ENCODE assay signal across 18 cellular contexts in genomic region chr16:18841833-18842525, GRCh38. TPM values are rescaled to one million over a fixed set of nuclear protein-coding genes. Genes with fewer than 3 reads are reported as not detected.
A peak's percentile ranks its signal among the peaks of the same experiment; 100 is the strongest.
DNase-seq lines count a peak whose midpoint lies in the region; ATAC-seq and TF ChIP-seq lines count a peak whose summit lies in the region.
"Had no signal": no experiment of that assay in that cellular context is flagged by ENCODE, and none has a peak within 500 bp of the region (broad histone marks: within the 10 kb centered on the region; RNA-seq: fewer than 3 reads in every experiment).

No MANE protein-coding gene starts in this region.

- H3K4me1 Mint-ChIP-seq in activated naive CD8-positive, alpha-beta T cell (ENCODE audit: low read depth): peaks cover 7% of the 10 kb centered on the region
- H3K4me1 Mint-ChIP-seq in activated naive CD8-positive, alpha-beta T cell treated with anti-CD3 and anti-CD28 coated beads, Interleukin-2, amount 50 U/mL, for 24 hours: peaks cover 14% of the 10 kb centered on the region
- peaks cover 6% of the 10 kb centered on the region for H3K4me1 Mint-ChIP-seq in GM23338

- H3K27ac Mint-ChIP-seq in activated naive CD8-positive, alpha-beta T cell: peak overlapping the region; percentile 46
- H3K27ac Mint-ChIP-seq in activated naive CD8-positive, alpha-beta T cell treated with anti-CD3 and anti-CD28 coated beads, Interleukin-2, amount 50 U/mL, for 24 hours: no peak overlapping the region
- H3K27ac Mint-ChIP-seq in GM23338: no peak overlapping the region
- H3K27ac Mint-ChIP-seq: HFFc6 had no signal

- H3K27me3 ChIP-seq in mammary epithelial cell (ENCODE audit: insufficient read depth, low read length) (no peaks in the 10 kb centered on the region), suprapubic skin (no peaks in the 10 kb centered on the region), GM23338 (ENCODE audit: insufficient read depth) (no peaks in the 10 kb centered on the region)
- H3K27me3 ChIP-seq: BLaER1 had no signal

- DNase-seq in activated naive CD8-positive, alpha-beta T cell treated with anti-CD3 and anti-CD28 coated beads, Interleukin-2, amount 50 U/mL, for 24 hours: no peak
- DNase-seq in mammary epithelial cell (peak; percentile 23), inferior parietal cortex (ENCODE audit: extremely low spot score) (peak; percentile 26), suprapubic skin (ENCODE audit: low spot score in 2 of 2) (no peak), GM23338 (ENCODE audit: low spot score) (no peak), NCI-H2107 treated with DMSO at 0.1 percent for 48 hours (lab: John Stamatoyannopoulos, UW; ENCODE audit: unreplicated experiment) (no peak)
- no peak for DNase-seq in central memory CD4-positive, alpha-beta T cell
- DNase-seq: DMS79, HFFc6, NCI-H1105, NCI-H226, NCI-H524 treated with DMSO at 0.1 percent for 48 hours, PC-3, RPMI8226, SHP77 treated with DMSO at 0.1 percent for 48 hours had no signal

- CTCF ChIA-PET in mammary epithelial cell (lab: Charles Lee; ENCODE audit: low non-redundant PET): no interaction called here

- H3K4me3 Mint-ChIP-seq in activated naive CD8-positive, alpha-beta T cell: no peak overlapping the region
- no peak overlapping the region for H3K4me3 Mint-ChIP-seq in activated naive CD8-positive, alpha-beta T cell treated with anti-CD3 and anti-CD28 coated beads, Interleukin-2, amount 50 U/mL, for 24 hours
- no peak overlapping the region for H3K4me3 Mint-ChIP-seq in GM23338
- H3K4me3 Mint-ChIP-seq: HFFc6 had no signal

- no peak overlapping the region for H3K9ac ChIP-seq in mammary epithelial cell (ENCODE audit: insufficient read depth, low read length)
- H3K9ac ChIP-seq: BLaER1 had no signal

- ATAC-seq in activated naive CD8-positive, alpha-beta T cell treated with anti-CD3 and anti-CD28 coated beads, Interleukin-2, amount 50 U/mL, for 24 hours: no peak
- no peak for ATAC-seq in GM23338
- ATAC-seq: K562, PC-3 had no signal

- H2AFZ ChIP-seq in mammary epithelial cell (ENCODE audit: low read depth, low read length) (no peak overlapping the region), GM23338 (no peak overlapping the region)

- H3K4me2 ChIP-seq in mammary epithelial cell (ENCODE audit: insufficient read depth, low read depth, low read length) (no peak overlapping the region), GM23338 (no peak overlapping the region)
- H3K4me2 ChIP-seq: BLaER1 had no signal

- peaks cover 44% of the 10 kb centered on the region for H3K36me3 ChIP-seq in mammary epithelial cell (ENCODE audit: insufficient read depth, low read length)
- H3K36me3 ChIP-seq in suprapubic skin: peaks cover 87% of the 10 kb centered on the region
- H3K36me3 ChIP-seq in GM23338 (ENCODE audit: insufficient read depth): peaks cover 72% of the 10 kb centered on the region

- H4K20me1 ChIP-seq in mammary epithelial cell (ENCODE audit: insufficient read depth, low read length) (no peaks in the 10 kb centered on the region), GM23338 (replicated peaks; ENCODE audit: insufficient read depth) (0 out of 2 replicates have a peak, but pooled peaks cover 9% of the 10 kb centered on the region)

- no peaks in the 10 kb centered on the region for H3K9me3 Mint-ChIP-seq in activated naive CD8-positive, alpha-beta T cell (ENCODE audit: low read depth)
- no peaks in the 10 kb centered on the region for H3K9me3 Mint-ChIP-seq in activated naive CD8-positive, alpha-beta T cell treated with anti-CD3 and anti-CD28 coated beads, Interleukin-2, amount 50 U/mL, for 24 hours
- no peaks in the 10 kb centered on the region for H3K9me3 Mint-ChIP-seq in GM23338
- H3K9me3 Mint-ChIP-seq: HFFc6 had no signal

- no peak overlapping the region for H3K27ac ChIP-seq in mammary epithelial cell (ENCODE audit: insufficient read depth, low read depth, low read length)
- H3K27ac ChIP-seq in suprapubic skin: peak overlapping the region; percentile 50
- H3K27ac ChIP-seq in GM23338 (ENCODE audit: low read depth): no peak overlapping the region
- H3K27ac ChIP-seq: BLaER1 had no signal

- no peak for TF ChIP-seq EP300 in suprapubic skin (IDR thresholded peaks at IDR 0.05)

- H3K4me3 ChIP-seq in mammary epithelial cell (replicated peaks in 1 of 3; ENCODE audit: insufficient read depth in 1 of 3, low read depth in 2 of 3, low read length in 3 of 3) (no peak overlapping the region), suprapubic skin (no peak overlapping the region), GM23338 (no peak overlapping the region)
- H3K4me3 ChIP-seq: BLaER1, K562 had no signal

- peaks cover 11% of the 10 kb centered on the region for H3K36me3 Mint-ChIP-seq in activated naive CD8-positive, alpha-beta T cell
- H3K36me3 Mint-ChIP-seq in activated naive CD8-positive, alpha-beta T cell treated with anti-CD3 and anti-CD28 coated beads, Interleukin-2, amount 50 U/mL, for 24 hours (ENCODE audit: low read depth): peaks cover 75% of the 10 kb centered on the region
- H3K36me3 Mint-ChIP-seq in GM23338 (ENCODE audit: low read depth): peaks cover 86% of the 10 kb centered on the region

- no peaks in the 10 kb centered on the region for H3K9me2 ChIP-seq in GM23338 (ENCODE audit: insufficient read depth)

- intact Hi-C loops in mammary epithelial cell (cut with micrococcal nuclease): no loop called here

- dilution Hi-C loops in mammary epithelial cell (cut with HindIII; ENCODE audit: low sequenced_read_pairs): no loop called here

- no TSS peak for BruUV-seq in mammary epithelial cell (replicated peaks; lab: Mats Ljungman, UMichigan)

- no peaks in the 10 kb centered on the region for H3K27me3 Mint-ChIP-seq in activated naive CD8-positive, alpha-beta T cell
- no peaks in the 10 kb centered on the region for H3K27me3 Mint-ChIP-seq in activated naive CD8-positive, alpha-beta T cell treated with anti-CD3 and anti-CD28 coated beads, Interleukin-2, amount 50 U/mL, for 24 hours
- H3K27me3 Mint-ChIP-seq in GM23338 (ENCODE audit: insufficient read depth, low read depth, poor library complexity): peaks cover 6% of the 10 kb centered on the region

- TF ChIP-seq CTCF in mammary epithelial cell (conservative IDR thresholded peaks at IDR 0.05 in 1 of 2, IDR thresholded peaks at IDR 0.05 in 1 of 2; ENCODE audit: extremely low read depth in 1 of 2, insufficient read depth in 1 of 2, low read depth in 1 of 2, low read length in 2 of 2) (no peak), suprapubic skin (IDR thresholded peaks at IDR 0.05) (no peak), GM23338 (conservative IDR thresholded peaks at IDR 0.05; ENCODE audit: low read depth in 2 of 2) (no peak)

- 65% methylated on average over 7 of the region's 7 CpGs for WGBS in mammary epithelial cell (ENCODE audit: low coverage, missing lambda C conversion rate)
- WGBS in suprapubic skin: 77% methylated on average over 7 of the region's 7 CpGs

- no peaks in the 10 kb centered on the region for H3K9me3 ChIP-seq in mammary epithelial cell (replicated peaks; ENCODE audit: insufficient read depth, low read length)
- no peaks in the 10 kb centered on the region for H3K9me3 ChIP-seq in suprapubic skin
- H3K9me3 ChIP-seq: BLaER1 had no signal

- no peaks in the 10 kb centered on the region for H3F3A ChIP-seq in GM23338 (replicated peaks; ENCODE audit: low read depth)

- H3K79me2 ChIP-seq in mammary epithelial cell (ENCODE audit: insufficient read depth, low read length) (peaks cover 8% of the 10 kb centered on the region), GM23338 (replicated peaks; ENCODE audit: insufficient read depth) (peaks cover 10% of the 10 kb centered on the region)

- no peak for TF ChIP-seq POLR2A in suprapubic skin (IDR thresholded peaks at IDR 0.05)

- in situ Hi-C loops in mammary epithelial cell (cut with MboI; ENCODE audit: low sequenced_read_pairs in 2 of 2): no loop called here

- H3K4me1 ChIP-seq in mammary epithelial cell (ENCODE audit: insufficient read depth, low read length) (peaks cover 7% of the 10 kb centered on the region), suprapubic skin (no peaks in the 10 kb centered on the region), GM23338 (ENCODE audit: insufficient read depth) (no peaks in the 10 kb centered on the region; the same call in 1 of the 2 replicates)
- H3K4me1 ChIP-seq: BLaER1 had no signal

TF ChIP-seq in GM23338, 12 proteins besides CTCF, POLR2A, EP300 and RAD21 (continues in another document):
- TF ChIP-seq JUNB (IDR thresholded peaks at IDR 0.05; ENCODE audit: unreplicated experiment) (no peak), EZH2 (IDR thresholded peaks at IDR 0.05; ENCODE audit: low read depth, unreplicated experiment) (no peak)

RNA-seq across cellular contexts. Expression of gene ARL6IP1, which starts 40.6 kb away (rescaled TPM):
- total RNA-seq in mammary epithelial cell (100 to 1,000 TPM in 1 of 2 donors, 10 to 100 TPM in 1; 88.7 to 236 TPM), suprapubic skin (100 to 1,000 TPM in 3 of 4 donors, 10 to 100 TPM in 1; 94.1 to 165 (median 124) TPM)
- polyA plus RNA-seq in mammary epithelial cell (176 TPM), GM23338 (2016; fragmentation: Nextera tagmentation; extraction: Ambion mirVana) (160 and 192 TPM in 2 replicates)
- polyA minus RNA-seq in mammary epithelial cell: 220 TPM
- total RNA-seq in GM23338 (2014; rRNA removed; shearing (Covaris generic)): 250 and 270 TPM in 2 replicates

RNA-seq across cellular contexts. Expression of gene RPS15A, which starts 51.8 kb away (rescaled TPM):
- total RNA-seq in mammary epithelial cell (1,000 to 10,000 TPM in 1 of 2 donors, 100 to 1,000 TPM in 1; 682 to 1,206 TPM), suprapubic skin (1,000 to 10,000 TPM in 3 of 4 donors, 100 to 1,000 TPM in 1; 871 to 2,360 (median 1,711) TPM)
- polyA plus RNA-seq in mammary epithelial cell (3,814 TPM), GM23338 (2016; fragmentation: Nextera tagmentation; extraction: Ambion mirVana) (2,163 and 2,303 TPM in 2 replicates)
- polyA minus RNA-seq in mammary epithelial cell: 941 TPM
- 1,984 and 2,171 TPM in 2 replicates for total RNA-seq in GM23338 (2014; rRNA removed; shearing (Covaris generic))

Comparison
In these comparisons a context has a peak if more than half of its experiments do, and no peak if none do; other contexts are left out.
1. DNase-seq: peak in mammary epithelial cell (single experiment) and inferior parietal cortex (single experiment); none in activated naive CD8-positive, alpha-beta T cell treated with anti-CD3 and anti-CD28 coated beads, Interleukin-2, amount 50 U/mL, for 24 hours (single experiment), suprapubic skin (0 of 2), GM23338 (single experiment), central memory CD4-positive, alpha-beta T cell (single experiment) and NCI-H2107 treated with DMSO at 0.1 percent for 48 hours (single experiment).